In the genomic region with DNA sequence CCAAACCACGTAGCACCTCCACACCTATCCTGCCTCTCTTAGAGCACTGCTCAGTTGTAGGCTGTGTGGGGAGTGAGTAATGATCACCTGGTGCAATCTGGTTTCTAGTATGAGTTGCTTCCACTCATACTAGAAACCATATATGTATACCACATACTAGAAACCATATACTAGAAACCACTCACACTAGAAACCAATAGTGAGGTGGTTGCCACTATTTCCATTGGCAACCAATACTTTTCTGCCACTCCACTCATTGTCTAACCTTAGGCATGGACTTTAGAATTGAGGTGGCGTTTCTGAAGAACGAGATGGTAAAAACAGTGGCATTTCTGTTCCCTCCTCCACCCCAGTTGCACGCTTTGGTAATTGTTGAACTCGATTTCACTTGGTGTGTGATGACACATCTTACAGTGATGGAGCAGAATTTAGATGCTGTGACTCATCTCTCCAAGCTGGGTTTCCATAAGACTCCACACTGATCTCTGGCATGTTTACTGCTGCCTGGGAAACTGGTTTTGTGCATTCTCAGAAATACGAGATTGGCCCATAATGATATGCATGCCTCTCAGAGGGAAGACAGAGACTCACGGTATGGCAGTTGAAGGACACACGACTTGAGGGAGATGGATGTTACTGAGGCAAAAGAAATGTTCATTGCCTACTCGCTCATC, we compare ENCODE assay signal across 9 cellular contexts.
DNase-seq lines count a peak whose midpoint lies in the region; ATAC-seq and TF ChIP-seq lines count a peak whose summit lies in the region.
"Had no signal": no experiment of that assay in that cellular context is flagged by ENCODE, and none has a peak within 500 bp of the region (broad histone marks: within the 10 kb centered on the region; RNA-seq: fewer than 3 reads in every experiment).

No MANE protein-coding gene starts in this region.

- H2AFZ ChIP-seq in GM23338, result no peak overlapping the region

- no peak overlapping the region for H3K4me2 ChIP-seq in GM23338
- H3K4me2 ChIP-seq: KMS-11 had no signal

- H3K4me1 Mint-ChIP-seq in GM23338, result peaks cover 9% of the 10 kb centered on the region

- H3K36me3 ChIP-seq in brain microvascular endothelial cell (replicated peaks), result no peaks in the 10 kb centered on the region
- no peaks in the 10 kb centered on the region for H3K36me3 ChIP-seq in GM23338 (ENCODE audit: insufficient read depth)

- TF ChIP-seq CTCF in brain microvascular endothelial cell (IDR thresholded peaks at IDR 0.05; ENCODE audit: low read depth, low read length, missing control alignments) (no peak), GM23338 (conservative IDR thresholded peaks at IDR 0.05; ENCODE audit: low read depth in 2 of 2) (no peak)

- H3K27me3 ChIP-seq in brain microvascular endothelial cell (replicated peaks) (no peaks in the 10 kb centered on the region), GM23338 (ENCODE audit: insufficient read depth) (no peaks in the 10 kb centered on the region)

- no peaks in the 10 kb centered on the region for H3K79me2 ChIP-seq in GM23338 (replicated peaks; ENCODE audit: insufficient read depth)

- H3K9me2 ChIP-seq in GM23338 (ENCODE audit: insufficient read depth), result peaks cover 5% of the 10 kb centered on the region; the same call in 1 of the 2 replicates

- H3K9me3 Mint-ChIP-seq in GM23338, result no peaks in the 10 kb centered on the region

- no peaks in the 10 kb centered on the region for H3K27me3 Mint-ChIP-seq in GM23338 (ENCODE audit: insufficient read depth, low read depth, poor library complexity)

- DNase-seq in ELF-1 (ENCODE audit: low read depth, low spot score) (peak; percentile 10), brain microvascular endothelial cell (peak; percentile 93), stromal cell of bone marrow (ENCODE audit: low read depth) (peak; percentile 98), GM23338 (ENCODE audit: low spot score) (no peak), NCI-H748 treated with DMSO at 0.1 percent for 48 hours (lab: John Stamatoyannopoulos, UW) (no peak), NCI-H69 (lab: John Stamatoyannopoulos, UW) (no peak)

- H3K27ac ChIP-seq in brain microvascular endothelial cell (peak overlapping the region; percentile 90), GM23338 (ENCODE audit: low read depth) (no peak overlapping the region)
- H3K27ac ChIP-seq: KMS-11 had no signal

- no peaks in the 10 kb centered on the region for H4K20me1 ChIP-seq in GM23338 (replicated peaks; ENCODE audit: insufficient read depth)

- no peaks in the 10 kb centered on the region for H3F3A ChIP-seq in GM23338 (replicated peaks; ENCODE audit: low read depth)

- no peaks in the 10 kb centered on the region for H3K4me1 ChIP-seq in GM23338 (ENCODE audit: insufficient read depth)

- no peak overlapping the region for H3K27ac Mint-ChIP-seq in GM23338

- in situ Hi-C loops in brain microvascular endothelial cell (cut with HindIII; ENCODE audit: low pct_ligation_motif_present, low sequenced_read_pairs), result no loop called here

- no peak overlapping the region for H3K4me3 Mint-ChIP-seq in GM23338

- H3K4me3 ChIP-seq in brain microvascular endothelial cell (ENCODE audit: low read depth, low read length) (no peak overlapping the region), GM23338 (no peak overlapping the region)

- peak; percentile 85 for ATAC-seq in GM19467 (IDR thresholded peaks at IDR 0.05; ENCODE audit: unreplicated experiment)
- ATAC-seq in HG03439 (IDR thresholded peaks at IDR 0.05; ENCODE audit: unreplicated experiment), result peak; percentile 96
- no peak for ATAC-seq in GM23338

- no peaks in the 10 kb centered on the region for H3K36me3 Mint-ChIP-seq in GM23338 (ENCODE audit: low read depth)

TF ChIP-seq in GM23338, 12 proteins besides CTCF, POLR2A, EP300 and RAD21 (continues in another document):
- TF ChIP-seq CREB1 (CRISPR knock-in tag; IDR thresholded peaks at IDR 0.05; ENCODE audit: low read depth) (no peak), EZH2phosphoT487 (IDR thresholded peaks at IDR 0.05; ENCODE audit: unreplicated experiment) (no peak), JUNB (IDR thresholded peaks at IDR 0.05; ENCODE audit: unreplicated experiment) (no peak), ZNF114 (CRISPR knock-in tag; IDR thresholded peaks at IDR 0.05) (no peak), POLR2AphosphoS5 (IDR thresholded peaks at IDR 0.05; ENCODE audit: low read depth) (no peak), NANOG (IDR thresholded peaks at IDR 0.05; ENCODE audit: borderline replicate concordance) (no peak)
- TF ChIP-seq, protein P1, sequence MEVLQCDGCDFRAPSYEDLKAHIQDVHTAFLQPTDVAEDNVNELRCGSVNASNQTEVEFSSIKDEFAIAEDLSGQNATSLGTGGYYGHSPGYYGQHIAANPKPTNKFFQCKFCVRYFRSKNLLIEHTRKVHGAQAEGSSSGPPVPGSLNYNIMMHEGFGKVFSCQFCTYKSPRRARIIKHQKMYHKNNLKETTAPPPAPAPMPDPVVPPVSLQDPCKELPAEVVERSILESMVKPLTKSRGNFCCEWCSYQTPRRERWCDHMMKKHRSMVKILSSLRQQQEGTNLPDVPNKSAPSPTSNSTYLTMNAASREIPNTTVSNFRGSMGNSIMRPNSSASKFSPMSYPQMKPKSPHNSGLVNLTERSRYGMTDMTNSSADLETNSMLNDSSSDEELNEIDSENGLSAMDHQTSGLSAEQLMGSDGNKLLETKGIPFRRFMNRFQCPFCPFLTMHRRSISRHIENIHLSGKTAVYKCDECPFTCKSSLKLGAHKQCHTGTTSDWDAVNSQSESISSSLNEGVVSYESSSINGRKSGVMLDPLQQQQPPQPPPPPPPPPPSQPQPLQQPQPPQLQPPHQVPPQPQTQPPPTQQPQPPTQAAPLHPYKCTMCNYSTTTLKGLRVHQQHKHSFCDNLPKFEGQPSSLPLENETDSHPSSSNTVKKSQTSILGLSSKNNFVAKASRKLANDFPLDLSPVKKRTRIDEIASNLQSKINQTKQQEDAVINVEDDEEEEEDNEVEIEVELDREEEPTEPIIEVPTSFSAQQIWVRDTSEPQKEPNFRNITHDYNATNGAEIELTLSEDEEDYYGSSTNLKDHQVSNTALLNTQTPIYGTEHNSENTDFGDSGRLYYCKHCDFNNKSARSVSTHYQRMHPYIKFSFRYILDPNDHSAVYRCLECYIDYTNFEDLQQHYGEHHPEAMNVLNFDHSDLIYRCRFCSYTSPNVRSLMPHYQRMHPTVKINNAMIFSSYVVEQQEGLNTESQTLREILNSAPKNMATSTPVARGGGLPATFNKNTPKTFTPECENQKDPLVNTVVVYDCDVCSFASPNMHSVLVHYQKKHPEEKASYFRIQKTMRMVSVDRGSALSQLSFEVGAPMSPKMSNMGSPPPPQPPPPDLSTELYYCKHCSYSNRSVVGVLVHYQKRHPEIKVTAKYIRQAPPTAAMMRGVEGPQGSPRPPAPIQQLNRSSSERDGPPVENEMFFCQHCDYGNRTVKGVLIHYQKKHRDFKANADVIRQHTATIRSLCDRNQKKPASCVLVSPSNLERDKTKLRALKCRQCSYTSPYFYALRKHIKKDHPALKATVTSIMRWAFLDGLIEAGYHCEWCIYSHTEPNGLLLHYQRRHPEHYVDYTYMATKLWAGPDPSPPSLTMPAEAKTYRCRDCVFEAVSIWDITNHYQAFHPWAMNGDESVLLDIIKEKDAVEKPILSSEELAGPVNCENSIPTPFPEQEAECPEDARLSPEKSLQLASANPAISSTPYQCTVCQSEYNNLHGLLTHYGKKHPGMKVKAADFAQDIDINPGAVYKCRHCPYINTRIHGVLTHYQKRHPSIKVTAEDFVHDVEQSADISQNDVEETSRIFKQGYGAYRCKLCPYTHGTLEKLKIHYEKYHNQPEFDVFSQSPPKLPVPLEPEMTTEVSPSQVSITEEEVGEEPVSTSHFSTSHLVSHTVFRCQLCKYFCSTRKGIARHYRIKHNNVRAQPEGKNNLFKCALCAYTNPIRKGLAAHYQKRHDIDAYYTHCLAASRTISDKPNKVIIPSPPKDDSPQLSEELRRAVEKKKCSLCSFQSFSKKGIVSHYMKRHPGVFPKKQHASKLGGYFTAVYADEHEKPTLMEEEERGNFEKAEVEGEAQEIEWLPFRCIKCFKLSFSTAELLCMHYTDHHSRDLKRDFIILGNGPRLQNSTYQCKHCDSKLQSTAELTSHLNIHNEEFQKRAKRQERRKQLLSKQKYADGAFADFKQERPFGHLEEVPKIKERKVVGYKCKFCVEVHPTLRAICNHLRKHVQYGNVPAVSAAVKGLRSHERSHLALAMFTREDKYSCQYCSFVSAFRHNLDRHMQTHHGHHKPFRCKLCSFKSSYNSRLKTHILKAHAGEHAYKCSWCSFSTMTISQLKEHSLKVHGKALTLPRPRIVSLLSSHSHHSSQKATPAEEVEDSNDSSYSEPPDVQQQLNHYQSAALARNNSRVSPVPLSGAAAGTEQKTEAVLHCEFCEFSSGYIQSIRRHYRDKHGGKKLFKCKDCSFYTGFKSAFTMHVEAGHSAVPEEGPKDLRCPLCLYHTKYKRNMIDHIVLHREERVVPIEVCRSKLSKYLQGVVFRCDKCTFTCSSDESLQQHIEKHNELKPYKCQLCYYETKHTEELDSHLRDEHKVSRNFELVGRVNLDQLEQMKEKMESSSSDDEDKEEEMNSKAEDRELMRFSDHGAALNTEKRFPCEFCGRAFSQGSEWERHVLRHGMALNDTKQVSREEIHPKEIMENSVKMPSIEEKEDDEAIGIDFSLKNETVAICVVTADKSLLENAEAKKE (CRISPR knock-in tag; IDR thresholded peaks at IDR 0.05), result no peak
- TF ChIP-seq, protein P2, sequence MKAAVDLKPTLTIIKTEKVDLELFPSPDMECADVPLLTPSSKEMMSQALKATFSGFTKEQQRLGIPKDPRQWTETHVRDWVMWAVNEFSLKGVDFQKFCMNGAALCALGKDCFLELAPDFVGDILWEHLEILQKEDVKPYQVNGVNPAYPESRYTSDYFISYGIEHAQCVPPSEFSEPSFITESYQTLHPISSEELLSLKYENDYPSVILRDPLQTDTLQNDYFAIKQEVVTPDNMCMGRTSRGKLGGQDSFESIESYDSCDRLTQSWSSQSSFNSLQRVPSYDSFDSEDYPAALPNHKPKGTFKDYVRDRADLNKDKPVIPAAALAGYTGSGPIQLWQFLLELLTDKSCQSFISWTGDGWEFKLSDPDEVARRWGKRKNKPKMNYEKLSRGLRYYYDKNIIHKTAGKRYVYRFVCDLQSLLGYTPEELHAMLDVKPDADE (IDR thresholded peaks at IDR 0.05), result no peak

Comparison
In these comparisons a context has a peak if more than half of its experiments do, and no peak if none do; other contexts are left out.
1. DNase-seq: peak in ELF-1 (single experiment), brain microvascular endothelial cell (single experiment) and stromal cell of bone marrow (single experiment); none in GM23338 (single experiment), NCI-H748 treated with DMSO at 0.1 percent for 48 hours (single experiment) and NCI-H69 (single experiment).